25 cellular contexts compared by ENCODE assay signal in genomic region chr10:70178139-70178725, GRCh38.
"Had no signal": no experiment of that assay in that cellular context is flagged by ENCODE, and none has a peak within 500 bp of the region (broad histone marks: within the 10 kb centered on the region; RNA-seq: fewer than 3 reads in every experiment).

No MANE protein-coding gene starts in this region.

- DNase-seq: IMR-90, Karpas-422, KG1, MG63, NCI-H1092, NCI-H1105 treated with DMSO at 0.1 percent for 48 hours, NCI-H1417 treated with DMSO at 0.1 percent for 48 hours, NCI-H146, NCI-H1694 treated with DMSO at 0.1 percent for 48 hours, NCI-H1930, NCI-H2081, NCI-H2107, NCI-H2227 treated with DMSO at 0.1 percent for 48 hours, NCI-H446, NCI-H510A, NCI-H524 treated with DMSO at 0.1 percent for 48 hours, NCI-H69, NCI-H774, Right ventricle myocardium superior, RPMI8226, SIG-M5 had no signal

- H3K9me3 ChIP-seq: SJSA1 had no signal

- H3K27ac ChIP-seq: SJSA1, SK-N-MC had no signal

- ATAC-seq: HepG2 had no signal

- H3K36me3 ChIP-seq: MG63, SJSA1 had no signal

- H3K4me3 ChIP-seq: MG63, SJSA1, SK-N-MC had no signal

- FAIRE-seq: HepG2, RCC 7860 had no signal

- H3K27me3 ChIP-seq: MG63, SJSA1 had no signal
